13 cellular contexts compared by ENCODE assay signal in genomic region chr1:27935721-27936120, GRCh38. TPM values are rescaled to one million over a fixed set of nuclear protein-coding genes. Genes with fewer than 3 reads are reported as not detected.
A peak's percentile ranks its signal among the peaks of the same experiment; 100 is the strongest.
DNase-seq lines count a peak whose midpoint lies in the region; ATAC-seq, FAIRE-seq and TF ChIP-seq lines count a peak whose summit lies in the region.
"Had no signal": no experiment of that assay in that cellular context is flagged by ENCODE, and none has a peak within 500 bp of the region (broad histone marks: within the 10 kb centered on the region; RNA-seq: fewer than 3 reads in every experiment).

No MANE protein-coding gene starts in this region.

- DNase-seq in DMS 273 (lab: John Stamatoyannopoulos, UW; ENCODE audit: unreplicated experiment) (peak; percentile 28), DMS 273 treated with DMSO at 0.1 percent for 48 hours (lab: John Stamatoyannopoulos, UW) (no peak), OCI-LY7 (ENCODE audit: low spot score) (no peak), hepatocyte (ENCODE audit: low spot score) (no peak), pancreas (no peak), NCI-H1092 treated with DMSO at 0.1 percent for 48 hours (lab: John Stamatoyannopoulos, UW) (no peak)
- DNase-seq in activated CD4-positive, alpha-beta memory T cell treated with anti-CD3 and anti-CD28 coated beads, Interleukin-2, amount 10 ng/mL, durations not matched to agents 7 days and 5 days = no peak
- DNase-seq: hippocampal formation, NCI-H1105 treated with DMSO at 0.1 percent for 48 hours, tibial artery had no signal

- H3K4me3 Mint-ChIP-seq in activated CD4-positive, alpha-beta memory T cell treated with anti-CD3 and anti-CD28 coated beads, Interleukin-2, amount 10 ng/mL, durations not matched to agents 7 days and 5 days = no peak overlapping the region

- 54% methylated on average over 8 of the region's 8 CpGs for WGBS in hepatocyte (ENCODE audit: low lambda C conversion rate, missing lambda C conversion rate)
- 24 to 29% methylated on average over 8 of the region's 8 CpGs for WGBS in pancreas, 2 donors

- intact Hi-C loops in OCI-LY7 (cut with micrococcal nuclease; ENCODE audit: unreplicated experiment) (no loop called here), pancreas (cut with DNase I) (no loop called here)

- no peaks in the 10 kb centered on the region for H3K79me2 ChIP-seq in OCI-LY7 (ENCODE audit: insufficient read depth, low read depth, low read length)
- no peaks in the 10 kb centered on the region for H3K79me2 ChIP-seq in hepatocyte

- H2AFZ ChIP-seq in OCI-LY7 (ENCODE audit: low read length) (peak overlapping the region; percentile 65; the same call in 1 of the 2 replicates), hepatocyte (peak overlapping the region; percentile 54)

- H4K20me1 ChIP-seq in OCI-LY7 (ENCODE audit: insufficient read depth, low read length) = no peaks in the 10 kb centered on the region
- no peaks in the 10 kb centered on the region for H4K20me1 ChIP-seq in hepatocyte (ENCODE audit: insufficient read depth, poor library complexity, severe bottlenecking)

- H3K27me3 ChIP-seq in hepatocyte (no peaks in the 10 kb centered on the region), pancreas (no peaks in the 10 kb centered on the region)

- H3K4me2 ChIP-seq in OCI-LY7 (ENCODE audit: low read length) (peak overlapping the region; percentile 51), hepatocyte (peak overlapping the region; percentile 74)

- H3K9me2 ChIP-seq in OCI-LY7 (ENCODE audit: insufficient read depth, low read length) (no peaks in the 10 kb centered on the region), hepatocyte (replicated peaks; ENCODE audit: insufficient read depth) (no peaks in the 10 kb centered on the region)

- no TSS peak for BruUV-seq in OCI-LY7 (replicated peaks; lab: Mats Ljungman, UMichigan)

- no peak overlapping the region for H3K27ac ChIP-seq in OCI-LY7 (ENCODE audit: low read depth, low read length, poor library complexity, severe bottlenecking)
- no peak overlapping the region for H3K27ac ChIP-seq in hepatocyte
- H3K27ac ChIP-seq in pancreas = no peak overlapping the region
- H3K27ac ChIP-seq: tibial artery had no signal

- peaks cover 51% of the 10 kb centered on the region for H3K4me1 Mint-ChIP-seq in activated CD4-positive, alpha-beta memory T cell treated with anti-CD3 and anti-CD28 coated beads, Interleukin-2, amount 10 ng/mL, durations not matched to agents 7 days and 5 days

- H3K9me3 Mint-ChIP-seq in activated CD4-positive, alpha-beta memory T cell treated with anti-CD3 and anti-CD28 coated beads, Interleukin-2, amount 10 ng/mL, durations not matched to agents 7 days and 5 days = no peaks in the 10 kb centered on the region

- POLR2A ChIA-PET in OCI-LY7 (lab: Charles Lee) = interaction anchor here (0.7 kb wide), 2 partner anchors 9 to 157 kb away, joined by 4 read pairs; no protein-coding TSS in a partner anchor
- POLR2A ChIA-PET in activated CD4-positive, alpha-beta memory T cell treated with anti-CD3 and anti-CD28 coated beads, Interleukin-2, amount 10 ng/mL, durations not matched to agents 7 days and 5 days (lab: Charles Lee) = interaction anchor here (1.3 kb wide), 1 partner anchor 24 kb away, joined by 3 read pairs; the partner anchor contains the start of gene XKR8

- H3K4me1 ChIP-seq in OCI-LY7 (ENCODE audit: insufficient read depth, low read length, poor library complexity, severe bottlenecking) = peaks cover 30% of the 10 kb centered on the region
- H3K4me1 ChIP-seq in hepatocyte (ENCODE audit: insufficient read depth) = no peaks in the 10 kb centered on the region
- peaks cover 0 to 5% (median 0%) of the 10 kb centered on the region in 3 donors for H3K4me1 ChIP-seq in pancreas

- H3K36me3 ChIP-seq in OCI-LY7 (ENCODE audit: insufficient read depth, low read length) (no peaks in the 10 kb centered on the region), hepatocyte (replicated peaks; ENCODE audit: insufficient read depth, low read depth) (no peaks in the 10 kb centered on the region), pancreas (no peaks in the 10 kb centered on the region)
- H3K36me3 ChIP-seq: tibial artery had no signal

- no peak for FAIRE-seq in pancreas (lab: Jason Lieb, UNC)

- no peak overlapping the region for H3K4me3 ChIP-seq in OCI-LY7 (ENCODE audit: low read depth, low read length, poor library complexity, severe bottlenecking)
- no peak overlapping the region for H3K4me3 ChIP-seq in hepatocyte
- H3K4me3 ChIP-seq in pancreas = peak overlapping the region; percentile 32 to 57 (median 39)
- H3K4me3 ChIP-seq: tibial artery had no signal

- TF ChIP-seq CTCF in OCI-LY7 (conservative IDR thresholded peaks at IDR 0.05; ENCODE audit: low read length) (no peak), hepatocyte (IDR thresholded peaks at IDR 0.05; ENCODE audit: poor library complexity) (no peak), pancreas (IDR thresholded peaks at IDR 0.05) (no peak)

- ATAC-seq in pancreas (peak in 3 of 4 donors; percentile 25 to 37 (median 26)), GM21723 (IDR thresholded peaks at IDR 0.05; ENCODE audit: unreplicated experiment) (no peak)
- ATAC-seq: Right ventricle myocardium inferior had no signal

- H3K36me3 Mint-ChIP-seq in activated CD4-positive, alpha-beta memory T cell treated with anti-CD3 and anti-CD28 coated beads, Interleukin-2, amount 10 ng/mL, durations not matched to agents 7 days and 5 days (ENCODE audit: low read depth) = peaks cover 2% of the 10 kb centered on the region

- no peaks in the 10 kb centered on the region for H3K9me3 ChIP-seq in OCI-LY7 (ENCODE audit: low read length)
- no peaks in the 10 kb centered on the region for H3K9me3 ChIP-seq in hepatocyte (ENCODE audit: low read depth)
- H3K9me3 ChIP-seq in pancreas = no peaks in the 10 kb centered on the region
- H3K9me3 ChIP-seq: tibial artery had no signal

- H3K27ac Mint-ChIP-seq in activated CD4-positive, alpha-beta memory T cell treated with anti-CD3 and anti-CD28 coated beads, Interleukin-2, amount 10 ng/mL, durations not matched to agents 7 days and 5 days = no peak overlapping the region

- CTCF ChIA-PET in OCI-LY7 (lab: Charles Lee; ENCODE audit: unreplicated experiment) = no interaction called here
- CTCF ChIA-PET in activated CD4-positive, alpha-beta memory T cell treated with anti-CD3 and anti-CD28 coated beads, Interleukin-2, amount 10 ng/mL, durations not matched to agents 7 days and 5 days (lab: Charles Lee) = no interaction called here

- H3K27me3 Mint-ChIP-seq in activated CD4-positive, alpha-beta memory T cell treated with anti-CD3 and anti-CD28 coated beads, Interleukin-2, amount 10 ng/mL, durations not matched to agents 7 days and 5 days = peaks cover 20% of the 10 kb centered on the region

RNA-seq across cellular contexts. Expression of gene SMPDL3B, which starts 0.9 kb away (rescaled TPM):
- total RNA-seq in OCI-LY7 (2014; rRNA removed; shearing (Covaris generic)) = 0.19 and 0.39 TPM in 2 replicates
- total RNA-seq in OCI-LY7 (2022) = not detected in 2 replicates
- total RNA-seq in hepatocyte = 17.3 and 19.6 TPM in 2 replicates
- polyA plus RNA-seq in hepatocyte = 11.2 and 16.2 TPM in 2 replicates
- 10 to 100 TPM; 14.5 to 20.4 (median 18.1) TPM for total RNA-seq in pancreas
- 10 to 100 TPM in 1 of 2 donors, 1 to 10 TPM in 1; 9.9 to 12.0 TPM for polyA plus RNA-seq in pancreas
- under 1 TPM; 0.76 to 0.93 TPM for total RNA-seq in activated CD4-positive, alpha-beta memory T cell treated with anti-CD3 and anti-CD28 coated beads, Interleukin-2, amount 10 ng/mL, durations not matched to agents 7 days and 5 days
- total RNA-seq: myocyte, Right ventricle myocardium inferior had no signal

RNA-seq across cellular contexts. Expression of gene RPA2, which starts 21.3 kb away (rescaled TPM):
- total RNA-seq in OCI-LY7 (2014; rRNA removed; shearing (Covaris generic)) = 56.8 and 74.4 TPM in 2 replicates
- total RNA-seq in OCI-LY7 (2022) = 44.3 and 52.7 TPM in 2 replicates
- total RNA-seq in hepatocyte = 25.2 and 29.5 TPM in 2 replicates
- polyA plus RNA-seq in hepatocyte = 28.5 and 39.6 TPM in 2 replicates
- 10 to 100 TPM in 3 of 6 donors, 1 to 10 TPM in 3; 7.8 to 14.6 (median 9.8) TPM for total RNA-seq in pancreas
- polyA plus RNA-seq in pancreas = 10 to 100 TPM; 11.7 to 20.9 TPM
- total RNA-seq in activated CD4-positive, alpha-beta memory T cell treated with anti-CD3 and anti-CD28 coated beads, Interleukin-2, amount 10 ng/mL, durations not matched to agents 7 days and 5 days = 10 to 100 TPM; 76.7 to 78.8 TPM

RNA-seq across cellular contexts. Expression of gene XKR8, which starts 24.1 kb away (rescaled TPM):
- total RNA-seq in OCI-LY7 (2014; rRNA removed; shearing (Covaris generic)) = 0.38 and 0.75 TPM in 2 replicates
- total RNA-seq in OCI-LY7 (2022) = 0.70 and 2.3 TPM in 2 replicates
- total RNA-seq in hepatocyte = 12.5 and 17.9 TPM in 2 replicates
- polyA plus RNA-seq in hepatocyte = 17.4 and 20.2 TPM in 2 replicates
- 1 to 10 TPM; 4.5 to 8.9 (median 6.6) TPM for total RNA-seq in pancreas
- 1 to 10 TPM; 9.3 to 9.5 TPM for polyA plus RNA-seq in pancreas
- 1 to 10 TPM; 7.9 to 10.0 TPM for total RNA-seq in activated CD4-positive, alpha-beta memory T cell treated with anti-CD3 and anti-CD28 coated beads, Interleukin-2, amount 10 ng/mL, durations not matched to agents 7 days and 5 days

Comparison
In these comparisons a context has a peak if more than half of its experiments do, and no peak if none do; other contexts are left out.
1. H3K4me3 ChIP-seq: peak in pancreas (4 of 4); none in OCI-LY7 (single experiment) and hepatocyte (single experiment).